Comparison of ENCODE assay signal across 20 cellular contexts in genomic region chr11:120219935-120220746, GRCh38. TPM values are rescaled to one million over a fixed set of nuclear protein-coding genes. Genes with fewer than 3 reads are reported as not detected.
A peak's percentile ranks its signal among the peaks of the same experiment; 100 is the strongest.
DNase-seq lines count a peak whose midpoint lies in the region; ATAC-seq, FAIRE-seq and TF ChIP-seq lines count a peak whose summit lies in the region.
"Had no signal": no experiment of that assay in that cellular context is flagged by ENCODE, and none has a peak within 500 bp of the region (broad histone marks: within the 10 kb centered on the region; RNA-seq: fewer than 3 reads in every experiment).

No MANE protein-coding gene starts in this region.

- no peak overlapping the region for H3K23ac ChIP-seq in mesenchymal stem cell (ENCODE audit: low read length in 2 of 2)

- peak overlapping the region; percentile 50 for H3K27ac ChIP-seq in angular gyrus (ENCODE audit: low read depth, low read length)
- H3K27ac ChIP-seq in mesenchymal stem cell (ENCODE audit: low read length, poor library complexity, severe bottlenecking): no peak overlapping the region
- peak overlapping the region; percentile 37 to 90 (median 68) for H3K27ac ChIP-seq in stomach

- H2AK5ac ChIP-seq in mesenchymal stem cell (ENCODE audit: low read length, severe bottlenecking): no peak overlapping the region

- intact Hi-C loops in stomach (cut with DNase I; ENCODE audit: low total_unique reads): no loop called here

- DNase-seq in M059J (ENCODE audit: low read depth) (peak; percentile 58), mesenchymal stem cell (peak; percentile 29), stomach (no peak), urothelium cell line (ENCODE audit: low spot score) (no peak), NCI-H187 (lab: John Stamatoyannopoulos, UW) (no peak)
- DNase-seq: activated CD4-positive, alpha-beta memory T cell treated with anti-CD3 and anti-CD28 coated beads for 36 hours; activated naive CD4-positive, alpha-beta T cell treated with anti-CD3 and anti-CD28 coated beads, Interleukin-2, amount 50 U/mL, for 16 hours; activated T-cell treated with anti-CD3 and anti-CD28 coated beads, Interleukin-2, amount 50 U/mL, for 24 hours; CD8-positive, alpha-beta T cell; immature natural killer cell; IMR-90; naive thymus-derived CD8-positive, alpha-beta T cell; NCI-H2029 treated with DMSO at 0.1 percent for 48 hours; SIG-M5; trophoblast cell had no signal

- no peak for TF ChIP-seq EP300 in stomach (IDR thresholded peaks at IDR 0.05)

- H3K36me3 ChIP-seq in mesenchymal stem cell (ENCODE audit: control insufficient read depth in 1 of 2, insufficient read depth in 2 of 2, low read depth in 1 of 2, low read length in 2 of 2): peaks cover 10 to 73% of the 10 kb centered on the region in 2 experiments
- peaks cover 0 to under 1% (median under 1%) of the 10 kb centered on the region in 4 donors for H3K36me3 ChIP-seq in stomach

- no peak for ATAC-seq in GM18511 (IDR thresholded peaks at IDR 0.05; ENCODE audit: unreplicated experiment)
- ATAC-seq: CD8-positive, alpha-beta T cell; naive thymus-derived CD8-positive, alpha-beta T cell had no signal

- no peak overlapping the region for H2BK15ac ChIP-seq in mesenchymal stem cell (ENCODE audit: low read depth, poor library complexity, severe bottlenecking)

- H3K14ac ChIP-seq in mesenchymal stem cell (ENCODE audit: low read length in 2 of 2): no peak overlapping the region

- no peak overlapping the region for H3K4me2 ChIP-seq in mesenchymal stem cell (ENCODE audit: low read length, poor library complexity, severe bottlenecking)
- H3K4me2 ChIP-seq: smooth muscle cell had no signal

- no peak overlapping the region for H2AFZ ChIP-seq in mesenchymal stem cell (ENCODE audit: low read depth, low read length)

- FAIRE-seq in urothelium cell line (lab: Jason Lieb, UNC): no peak

- H3K27me3 ChIP-seq in mesenchymal stem cell (ENCODE audit: control insufficient read depth in 1 of 2, insufficient read depth in 1 of 2, low read length in 2 of 2) (no peaks in the 10 kb centered on the region), stomach (no peaks in the 10 kb centered on the region)

- H2BK5ac ChIP-seq in mesenchymal stem cell (ENCODE audit: low read depth, low read length, poor library complexity, severe bottlenecking): no peak overlapping the region

- H4K91ac ChIP-seq in mesenchymal stem cell (ENCODE audit: low read length): no peak overlapping the region

- no peak overlapping the region for H2BK120ac ChIP-seq in mesenchymal stem cell (ENCODE audit: low read depth, low read length)

- H3K18ac ChIP-seq in mesenchymal stem cell (ENCODE audit: low read depth in 1 of 2, low read length in 2 of 2): no peak overlapping the region

- 73% methylated on average over 9 of the region's 9 CpGs for WGBS in mesenchymal stem cell
- 60 to 70% (median 66%) methylated on average over 9 of the region's 9 CpGs for WGBS in stomach, 5 donors

- H3K4ac ChIP-seq in mesenchymal stem cell (ENCODE audit: low read depth in 1 of 2, low read length in 2 of 2): no peak overlapping the region

- H3K4me3 ChIP-seq in mesenchymal stem cell (ENCODE audit: insufficient read depth in 1 of 2, low read depth in 1 of 2, low read length in 2 of 2) (peak overlapping the region in 1 of 2 experiments; percentile 33), stomach (no peak overlapping the region)
- H3K4me3 ChIP-seq: lung, smooth muscle cell had no signal

- no peaks in the 10 kb centered on the region for H3K9me3 ChIP-seq in mesenchymal stem cell (ENCODE audit: control insufficient read depth, low read length)
- no peaks in the 10 kb centered on the region for H3K9me3 ChIP-seq in stomach

- H3K4me1 ChIP-seq in mesenchymal stem cell (ENCODE audit: control insufficient read depth, insufficient read depth, low read depth, low read length) (peaks cover 43% of the 10 kb centered on the region), stomach (peaks cover 51 to 96% (median 90%) of the 10 kb centered on the region in 4 donors)

- H3K9ac ChIP-seq in mesenchymal stem cell (ENCODE audit: low read length): peak overlapping the region; percentile 77

- peaks cover 32% of the 10 kb centered on the region for H3K79me1 ChIP-seq in mesenchymal stem cell (replicated peaks; ENCODE audit: low read length, poor library complexity, severe bottlenecking)

- no peak overlapping the region for H4K8ac ChIP-seq in mesenchymal stem cell (ENCODE audit: low read length)

- no peak for TF ChIP-seq POLR2A in stomach (IDR thresholded peaks at IDR 0.05)

- TF ChIP-seq CTCF in stomach (IDR thresholded peaks at IDR 0.05): no peak

- H2BK12ac ChIP-seq in mesenchymal stem cell (ENCODE audit: low read length in 2 of 2): no peak overlapping the region

RNA-seq across cellular contexts. Expression of gene OAF, which starts 9.3 kb away (rescaled TPM):
- 65.0 and 105 TPM in 2 replicates for total RNA-seq in M059J (2014; rRNA removed; shearing (Covaris generic))
- 50.9 TPM for polyA plus RNA-seq in mesenchymal stem cell (2013, experiment 1 of 2)
- polyA plus RNA-seq in mesenchymal stem cell (2013, experiment 2 of 2): 50.4 TPM
- total RNA-seq in stomach: 100 to 1,000 TPM in 2 of 5 donors, 10 to 100 TPM in 3; 23.3 to 380 (median 37.2) TPM
- polyA plus RNA-seq in stomach: 10 to 100 TPM; 17.1 to 30.5 (median 30.2) TPM

RNA-seq across cellular contexts. Expression of gene POU2F3, which starts 19.8 kb away (rescaled TPM):
- total RNA-seq in M059J (2014; rRNA removed; shearing (Covaris generic)): 0.02 TPM in 1 of 2 replicates, not detected in the other
- polyA plus RNA-seq in mesenchymal stem cell (2013, experiment 1 of 2): 0.04 TPM
- 0.04 TPM for polyA plus RNA-seq in mesenchymal stem cell (2013, experiment 2 of 2)
- 1 to 10 TPM in 2 of 5 donors, under 1 TPM in 1, not detected in 2; 0.18 to 1.9 (median 1.3) TPM for total RNA-seq in stomach
- polyA plus RNA-seq in stomach: 1 to 10 TPM in 2 of 3 donors, under 1 TPM in 1; 0.75 to 1.5 (median 1.3) TPM
- total RNA-seq: activated CD4-positive, alpha-beta memory T cell treated with anti-CD3 and anti-CD28 coated beads for 36 hours; CD8-positive, alpha-beta T cell; naive thymus-derived CD8-positive, alpha-beta T cell; NCI-H460 had no signal
- polyA plus RNA-seq: immature natural killer cell, smooth muscle cell had no signal

Comparison
In these comparisons a context has a peak if more than half of its experiments do, and no peak if none do; other contexts are left out.
1. DNase-seq: peak in M059J (single experiment) and mesenchymal stem cell (single experiment); none in stomach (single experiment), urothelium cell line (single experiment) and NCI-H187 (0 of 2).